ENCODE assay signal across 20 cellular contexts in genomic region chr6:89320012-89320559, GRCh38. TPM values are rescaled to one million over a fixed set of nuclear protein-coding genes. Genes with fewer than 3 reads are reported as not detected.
DNase-seq lines count a peak whose midpoint lies in the region; ATAC-seq and TF ChIP-seq lines count a peak whose summit lies in the region.
"Had no signal": no experiment of that assay in that cellular context is flagged by ENCODE, and none has a peak within 500 bp of the region (broad histone marks: within the 10 kb centered on the region; RNA-seq: fewer than 3 reads in every experiment).

No MANE protein-coding gene starts in this region.

- H3K27ac ChIP-seq in DOHH2 (ENCODE audit: low read depth, low read length) (no peak overlapping the region), HEK293 (ENCODE audit: extremely low read depth, low read depth, low read length) (no peak overlapping the region), thyroid gland (peak overlapping the region in 2 of 3 donors; percentile 70 to 93)
- H3K27ac ChIP-seq: BLaER1, C4-2B had no signal

- peaks cover 12% of the 10 kb centered on the region; the same call in 1 of the 2 replicates for H3K27me3 Mint-ChIP-seq in WTC11 (ENCODE audit: low read depth)
- H3K27me3 Mint-ChIP-seq: B cell; CD4-positive, alpha-beta T cell; CD8-positive, alpha-beta memory T cell had no signal

- 96 to 97% methylated on average over 6 of the region's 6 CpGs for WGBS in thyroid gland, 2 donors

- no peaks in the 10 kb centered on the region for H3K9me2 ChIP-seq in DOHH2 (replicated peaks; ENCODE audit: control insufficient read depth, low read length)

- no peaks in the 10 kb centered on the region for H4K20me1 ChIP-seq in DOHH2 (ENCODE audit: control insufficient read depth, insufficient read depth, low read depth, low read length)
- H4K20me1 ChIP-seq: BLaER1 had no signal

- DNase-seq in WTC11 (ENCODE audit: low spot score) (no peak), thyroid gland (no peak), occipital lobe (lab: John Stamatoyannopoulos, UW) (no peak)
- DNase-seq: CD4-positive, alpha-beta T cell; CD8-positive, alpha-beta memory T cell; DMS 273 treated with DMSO at 0.1 percent for 48 hours; DMS79; GF-D8 had no signal

- H3K27ac Mint-ChIP-seq in WTC11, result no peak overlapping the region
- H3K27ac Mint-ChIP-seq: CD4-positive, alpha-beta T cell; CD8-positive, alpha-beta memory T cell; GM23338 had no signal

- peaks cover 60% of the 10 kb centered on the region for H3K4me1 ChIP-seq in DOHH2 (ENCODE audit: control insufficient read depth, low read length)
- no peaks in the 10 kb centered on the region for H3K4me1 ChIP-seq in HEK293 (ENCODE audit: control insufficient read depth, insufficient read depth, low read length)
- peaks cover 16 to 19% of the 10 kb centered on the region in 2 donors for H3K4me1 ChIP-seq in thyroid gland

- peaks cover 17% of the 10 kb centered on the region for H3K36me3 ChIP-seq in DOHH2 (ENCODE audit: control insufficient read depth, low read length)
- H3K36me3 ChIP-seq in HEK293 (ENCODE audit: control insufficient read depth in 2 of 2, insufficient read depth in 1 of 2, low read length in 2 of 2), result no peaks in the 10 kb centered on the region
- H3K36me3 ChIP-seq in thyroid gland, result no peaks in the 10 kb centered on the region
- H3K36me3 ChIP-seq: BLaER1, HAP-1 had no signal

- intact Hi-C loops in thyroid gland (cut with DNase I), result no loop called here

- CTCF ChIA-PET in HEK293 (lab: Yijun Ruan, JAX), result interaction anchor here (0.5 to 1.1 kb wide), 5 partner anchors 11 to 307 kb away, joined by 3 to 6 read pairs (median 4); no protein-coding TSS in a partner anchor
- CTCF ChIA-PET in WTC11 (lab: Charles Lee), result interaction anchor here (2.0 kb wide), 1 partner anchor 8 kb away, joined by 6 read pairs; no protein-coding TSS in a partner anchor

- H3K79me2 ChIP-seq in DOHH2 (ENCODE audit: control insufficient read depth, low read length), result no peaks in the 10 kb centered on the region

- no peak for TF ChIP-seq POLR2A in thyroid gland (IDR thresholded peaks at IDR 0.05)

- peak overlapping the region; percentile 52 for H3K4me2 ChIP-seq in DOHH2 (ENCODE audit: low read length)
- H3K4me2 ChIP-seq: BLaER1, GM23338 had no signal

- H3K4me3 ChIP-seq in DOHH2 (ENCODE audit: low read length) (peak overlapping the region; percentile 39), HEK293 (ENCODE audit: low read depth, low read length) (no peak overlapping the region), thyroid gland (replicated peaks in 1 of 3) (no peak overlapping the region)
- H3K4me3 ChIP-seq: BLaER1, GM23338, HAP-1 had no signal

- H3K9me3 Mint-ChIP-seq in WTC11, result peaks cover 49% of the 10 kb centered on the region
- H3K9me3 Mint-ChIP-seq: CD4-positive, alpha-beta T cell; CD8-positive, alpha-beta memory T cell had no signal

- H3K4me1 Mint-ChIP-seq in WTC11, result peaks cover 25% of the 10 kb centered on the region

- POLR2A ChIA-PET in HEK293 (lab: Yijun Ruan, JAX) (no interaction called here), WTC11 (lab: Charles Lee) (no interaction called here)

- H3F3A ChIP-seq in DOHH2 (ENCODE audit: control insufficient read depth, insufficient read depth), result peaks cover 11% of the 10 kb centered on the region

- H3K27me3 ChIP-seq in DOHH2 (ENCODE audit: control insufficient read depth, low read length) (no peaks in the 10 kb centered on the region), thyroid gland (no peaks in the 10 kb centered on the region)
- H3K27me3 ChIP-seq: BLaER1 had no signal

- H3K4me3 Mint-ChIP-seq in WTC11, result no peak overlapping the region
- H3K4me3 Mint-ChIP-seq: B cell; CD4-positive, alpha-beta T cell; CD8-positive, alpha-beta memory T cell; GM23338 had no signal

- no peak for ATAC-seq in WTC11
- no peak for ATAC-seq in HG02678 (IDR thresholded peaks at IDR 0.05; ENCODE audit: unreplicated experiment)
- ATAC-seq in GM21526 (IDR thresholded peaks at IDR 0.05; ENCODE audit: low FRiP score, unreplicated experiment), result no peak
- ATAC-seq: GM23338 had no signal

- no peaks in the 10 kb centered on the region for H3K9me3 ChIP-seq in DOHH2 (ENCODE audit: control insufficient read depth, insufficient read depth, low read length)
- no peaks in the 10 kb centered on the region for H3K9me3 ChIP-seq in HEK293 (ENCODE audit: control insufficient read depth, insufficient read depth, low read depth, low read length)
- H3K9me3 ChIP-seq in thyroid gland, result no peaks in the 10 kb centered on the region
- H3K9me3 ChIP-seq: BLaER1 had no signal

- TF ChIP-seq CTCF in DOHH2 (IDR thresholded peaks at IDR 0.05; ENCODE audit: low read depth, low read length, poor library complexity, severe bottlenecking), result no peak
- TF ChIP-seq CTCF in HEK293 (tag by site-specific recombination; IDR thresholded peaks at IDR 0.05), result no peak
- TF ChIP-seq CTCF in WTC11 (IDR thresholded peaks at IDR 0.05), result no peak
- no peak for TF ChIP-seq CTCF in thyroid gland (IDR thresholded peaks at IDR 0.05)

- peaks cover 38% of the 10 kb centered on the region for H3K36me3 Mint-ChIP-seq in WTC11

TF ChIP-seq in HEK293, 187 proteins besides CTCF, POLR2A, EP300 and RAD21 (continues in another document):
- no peak for TF ChIP-seq BCL11A (tag by site-specific recombination; IDR thresholded peaks at IDR 0.05; ENCODE audit: low read depth)
- TF ChIP-seq TRIM28 (IDR thresholded peaks at IDR 0.05; ENCODE audit: borderline replicate concordance, low read length), result peak; percentile 94; the same call in 1 of the 2 replicates
- TF ChIP-seq SETDB1 (IDR thresholded peaks at IDR 0.05; ENCODE audit: insufficient read length, low read length), result peak; percentile 90
- TF ChIP-seq ZNF274 (IDR thresholded peaks at IDR 0.05; ENCODE audit: low read length), result no peak
- no peak for TF ChIP-seq ZNF274 (tag by site-specific recombination; IDR thresholded peaks at IDR 0.05; ENCODE audit: borderline replicate concordance)
- no peak for TF ChIP-seq IKZF3 (tag by site-specific recombination; IDR thresholded peaks at IDR 0.05)

TF ChIP-seq in WTC11, 78 proteins besides CTCF, POLR2A, EP300 and RAD21:
- TF ChIP-seq ZNF219 (CRISPR knock-in tag; IDR thresholded peaks at IDR 0.05; ENCODE audit: borderline replicate concordance) (no peak), GTF2I (CRISPR knock-in tag; conservative IDR thresholded peaks at IDR 0.05) (peak; percentile 88)

RNA-seq across cellular contexts. Expression of gene GABRR2, which starts 5.0 kb away (rescaled TPM):
- not detected in 3 replicates for total RNA-seq in WTC11 (2021)
- 1 to 10 TPM in 1 of 4 donors, under 1 TPM in 3; 0.42 to 2.1 (median 0.56) TPM for total RNA-seq in thyroid gland
- 0.16 TPM for total RNA-seq in occipital lobe
- total RNA-seq: A172, Daoy, G401, GM23338 had no signal

RNA-seq across cellular contexts. Expression of gene UBE2J1, which starts 32.4 kb away (rescaled TPM):
- total RNA-seq in WTC11 (2021) (9.9 to 12.3 TPM (median 9.9 TPM) in 3 replicates), thyroid gland (10 to 100 TPM; 49.8 to 63.1 (median 51.9) TPM), occipital lobe (62.5 TPM)

Comparison
In these comparisons a context has a peak if more than half of its experiments do, and no peak if none do; other contexts are left out.
1. H3K27ac ChIP-seq: peak in thyroid gland (2 of 3); none in DOHH2 (single experiment) and HEK293 (single experiment).